In genomic region chr13:21058361-21058760, GRCh38 we compare ENCODE assay signal across 1 cellular context.
TF ChIP-seq lines count a peak whose summit lies in the region.

No MANE protein-coding gene starts in this region.

TF ChIP-seq in IMR-90, 13 proteins besides CTCF, POLR2A, EP300 and RAD21 (continued from another document):
- TF ChIP-seq, protein P1, sequence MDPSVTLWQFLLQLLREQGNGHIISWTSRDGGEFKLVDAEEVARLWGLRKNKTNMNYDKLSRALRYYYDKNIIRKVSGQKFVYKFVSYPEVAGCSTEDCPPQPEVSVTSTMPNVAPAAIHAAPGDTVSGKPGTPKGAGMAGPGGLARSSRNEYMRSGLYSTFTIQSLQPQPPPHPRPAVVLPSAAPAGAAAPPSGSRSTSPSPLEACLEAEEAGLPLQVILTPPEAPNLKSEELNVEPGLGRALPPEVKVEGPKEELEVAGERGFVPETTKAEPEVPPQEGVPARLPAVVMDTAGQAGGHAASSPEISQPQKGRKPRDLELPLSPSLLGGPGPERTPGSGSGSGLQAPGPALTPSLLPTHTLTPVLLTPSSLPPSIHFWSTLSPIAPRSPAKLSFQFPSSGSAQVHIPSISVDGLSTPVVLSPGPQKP (IDR thresholded peaks at IDR 0.05; ENCODE audit: borderline replicate concordance, low read depth, low read length): no peak
- TF ChIP-seq USF2 (IDR thresholded peaks at IDR 0.05; ENCODE audit: low read depth, low read length) (no peak), CHD1 (IDR thresholded peaks at IDR 0.05; ENCODE audit: low read depth, low read length) (no peak), FOS (IDR thresholded peaks at IDR 0.05; ENCODE audit: low read depth, low read length) (no peak), MAZ (IDR thresholded peaks at IDR 0.05; ENCODE audit: borderline replicate concordance, low read depth, low read length) (no peak), MAFK (IDR thresholded peaks at IDR 0.05; ENCODE audit: low read depth, low read length) (no peak), MXI1 (IDR thresholded peaks at IDR 0.05; ENCODE audit: borderline replicate concordance, low read depth, low read length) (no peak), NFE2L2 (IDR thresholded peaks at IDR 0.05; ENCODE audit: low read depth, low read length) (no peak), RFX5 (IDR thresholded peaks at IDR 0.05; ENCODE audit: low read depth, low read length) (no peak), RCOR1 (IDR thresholded peaks at IDR 0.05; ENCODE audit: insufficient replicate concordance, low read length) (no peak)
TF ChIP-seq in IMR-90: peak in this region for 0.
